ENCODE assay signal across 9 cellular contexts in the genomic region with DNA sequence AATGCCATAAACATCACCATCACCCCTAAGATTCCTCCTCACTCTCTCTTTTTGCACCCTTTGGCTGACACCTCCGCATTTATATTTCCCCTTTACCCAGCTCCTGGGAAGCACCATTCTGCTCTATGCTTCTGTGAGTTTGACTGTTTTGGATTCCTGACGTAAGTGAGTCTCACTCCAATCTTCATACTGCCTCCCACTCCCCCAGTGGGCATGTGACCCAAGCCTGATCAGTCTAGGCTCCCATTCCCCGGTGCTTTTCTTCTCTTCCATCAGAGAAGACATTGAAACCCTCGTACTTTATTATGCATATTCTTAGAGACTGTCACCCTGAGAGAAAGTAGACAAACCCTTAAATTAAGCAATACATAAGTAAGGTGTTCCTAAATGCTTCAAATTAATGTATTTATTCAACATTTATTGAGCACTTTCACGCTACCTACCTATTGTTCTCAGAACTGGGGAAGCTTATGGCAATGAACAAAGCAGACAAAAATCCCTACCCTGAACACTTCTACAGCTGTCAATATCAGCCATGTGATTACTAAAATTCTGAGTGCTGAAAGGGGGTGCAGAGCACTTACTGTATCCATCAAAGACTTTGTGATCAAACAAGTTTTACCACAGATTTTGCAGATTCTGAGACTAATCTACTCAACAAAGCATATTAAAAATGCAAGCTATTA.
"Had no signal": no experiment of that assay in that cellular context is flagged by ENCODE, and none has a peak within 500 bp of the region (broad histone marks: within the 10 kb centered on the region; RNA-seq: fewer than 3 reads in every experiment).

No MANE protein-coding gene starts in this region.

- H3K27me3 ChIP-seq: sigmoid colon, upper lobe of left lung had no signal

- H3K27ac ChIP-seq: foreskin keratinocyte, sigmoid colon, upper lobe of left lung had no signal

- H3K36me3 ChIP-seq: sigmoid colon, upper lobe of left lung had no signal

- H3K4me1 ChIP-seq: foreskin keratinocyte had no signal

- ATAC-seq: activated T-helper 17 cell treated with anti-CD3 and anti-CD28 coated beads, Interleukin-2, amount 50 U/mL, for 72 hours; foreskin keratinocyte; left ventricle myocardium superior had no signal

- H3K9me3 ChIP-seq: sigmoid colon, upper lobe of left lung had no signal

- H3K4me3 ChIP-seq: sigmoid colon, upper lobe of left lung had no signal

- DNase-seq: activated CD4-positive, alpha-beta T cell treated with anti-CD3 and anti-CD28 coated beads, Interleukin-2, amount 10 ng/mL, durations not matched to agents 24 days and 14 days; activated naive CD4-positive, alpha-beta T cell treated with anti-CD3 and anti-CD28 coated beads for 36 hours; foreskin keratinocyte; left ventricle myocardium superior; mesenchymal stem cell; nephron progenitor cell; sigmoid colon had no signal
